Comparison of ENCODE assay signal across 15 cellular contexts in the genomic region with DNA sequence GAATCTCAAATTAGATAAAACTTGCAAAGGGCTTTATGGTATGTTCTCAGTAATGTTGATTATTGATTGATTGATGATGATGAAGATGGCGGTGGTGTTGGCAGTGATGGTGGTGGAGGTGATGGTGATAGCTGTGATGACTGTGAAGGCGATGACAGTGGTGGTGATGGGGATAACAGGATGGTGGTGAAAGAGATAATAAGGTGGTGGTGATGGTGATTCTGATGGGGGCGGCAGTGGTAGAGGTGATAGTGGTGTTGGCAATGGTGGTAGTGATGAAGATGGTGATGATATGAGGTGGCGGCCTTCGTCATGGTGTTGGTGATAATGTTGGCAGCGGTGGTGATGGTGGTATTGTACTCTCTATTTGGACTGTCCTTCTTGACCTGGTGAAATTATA.
A peak's percentile ranks its signal among the peaks of the same experiment; 100 is the strongest.
DNase-seq lines count a peak whose midpoint lies in the region; ATAC-seq lines count a peak whose summit lies in the region.
"Had no signal": no experiment of that assay in that cellular context is flagged by ENCODE, and none has a peak within 500 bp of the region (broad histone marks: within the 10 kb centered on the region; RNA-seq: fewer than 3 reads in every experiment).

No MANE protein-coding gene starts in this region.

- CTCF ChIA-PET in activated CD4-positive, alpha-beta T cell treated with anti-CD3 and anti-CD28 coated beads, Interleukin-2, amount 10 ng/mL, durations not matched to agents 7 days and 5 days (lab: Charles Lee), result no interaction called here

- H3K27ac Mint-ChIP-seq in activated CD4-positive, alpha-beta T cell treated with anti-CD3 and anti-CD28 coated beads, Interleukin-2, amount 10 ng/mL, durations not matched to agents 7 days and 5 days, result peak overlapping the region; percentile 44
- H3K27ac Mint-ChIP-seq in stimulated activated naive CD8-positive, alpha-beta T cell treated with anti-CD3 and anti-CD28 coated beads, Interleukin-15, amount 100 ng/mL, for 72 hours, result no peak overlapping the region
- peak overlapping the region; percentile 1 to 52 for H3K27ac Mint-ChIP-seq in natural killer cell treated with Interleukin-12 subunit alpha and Interleukin-12 subunit beta and Interleukin-15 and Interleukin-18, amount 100 ng/mL, for 72 hours
- H3K27ac Mint-ChIP-seq: CD4-positive, alpha-beta T cell; GM23338 had no signal

- H3K9me3 Mint-ChIP-seq in activated CD4-positive, alpha-beta T cell treated with anti-CD3 and anti-CD28 coated beads, Interleukin-2, amount 10 ng/mL, durations not matched to agents 7 days and 5 days, result no peaks in the 10 kb centered on the region
- H3K9me3 Mint-ChIP-seq in stimulated activated naive CD8-positive, alpha-beta T cell treated with anti-CD3 and anti-CD28 coated beads, Interleukin-15, amount 100 ng/mL, for 72 hours, result no peaks in the 10 kb centered on the region
- H3K9me3 Mint-ChIP-seq in natural killer cell treated with Interleukin-12 subunit alpha and Interleukin-12 subunit beta and Interleukin-15 and Interleukin-18, amount 100 ng/mL, for 72 hours, result peaks cover 3% of the 10 kb centered on the region
- H3K9me3 Mint-ChIP-seq: CD4-positive, alpha-beta T cell; GM23338 had no signal

- DNase-seq in activated CD4-positive, alpha-beta T cell treated with anti-CD3 and anti-CD28 coated beads, Interleukin-2, amount 10 ng/mL, durations not matched to agents 7 days and 5 days, result no peak
- DNase-seq in activated CD4-positive, alpha-beta T cell treated with anti-CD3 and anti-CD28 coated beads for 4 hours, result no peak
- DNase-seq in stimulated activated naive CD8-positive, alpha-beta T cell treated with anti-CD3 and anti-CD28 coated beads, Interleukin-15, amount 100 ng/mL, for 72 hours, result no peak
- DNase-seq in stimulated activated naive CD8-positive, alpha-beta T cell treated with anti-CD3 and anti-CD28 coated beads, Interleukin-15, Interleukin-2, amounts not matched to agents 100 U/mL and 50 U/mL, for 24 hours, result no peak
- peak; percentile 69 for DNase-seq in natural killer cell treated with Interleukin-12 subunit alpha and Interleukin-12 subunit beta and Interleukin-15 and Interleukin-18, amount 100 ng/mL, for 72 hours (ENCODE audit: low spot score)
- DNase-seq in COLO668 (lab: John Stamatoyannopoulos, UW; ENCODE audit: unreplicated experiment) (no peak), kidney glomerular epithelial cell (lab: John Stamatoyannopoulos, UW) (no peak)
- DNase-seq: AML-193; CD4-positive, alpha-beta T cell; DMS153; DMS79; GDM1; HCEC 1CT had no signal

- peaks cover 38% of the 10 kb centered on the region for H3K36me3 Mint-ChIP-seq in activated CD4-positive, alpha-beta T cell treated with anti-CD3 and anti-CD28 coated beads, Interleukin-2, amount 10 ng/mL, durations not matched to agents 7 days and 5 days (ENCODE audit: low read depth)
- peaks cover 17% of the 10 kb centered on the region for H3K36me3 Mint-ChIP-seq in natural killer cell treated with Interleukin-12 subunit alpha and Interleukin-12 subunit beta and Interleukin-15 and Interleukin-18, amount 100 ng/mL, for 72 hours

- H3K4me1 Mint-ChIP-seq in activated CD4-positive, alpha-beta T cell treated with anti-CD3 and anti-CD28 coated beads, Interleukin-2, amount 10 ng/mL, durations not matched to agents 7 days and 5 days, result peaks cover 18% of the 10 kb centered on the region
- peaks cover 13% of the 10 kb centered on the region for H3K4me1 Mint-ChIP-seq in stimulated activated naive CD8-positive, alpha-beta T cell treated with anti-CD3 and anti-CD28 coated beads, Interleukin-15, amount 100 ng/mL, for 72 hours
- peaks cover 32 to 39% of the 10 kb centered on the region in 2 donors for H3K4me1 Mint-ChIP-seq in natural killer cell treated with Interleukin-12 subunit alpha and Interleukin-12 subunit beta and Interleukin-15 and Interleukin-18, amount 100 ng/mL, for 72 hours (ENCODE audit: low read depth in 2 of 2)

- no peak overlapping the region for H3K4me3 Mint-ChIP-seq in activated CD4-positive, alpha-beta T cell treated with anti-CD3 and anti-CD28 coated beads, Interleukin-2, amount 10 ng/mL, durations not matched to agents 7 days and 5 days
- no peak overlapping the region for H3K4me3 Mint-ChIP-seq in stimulated activated naive CD8-positive, alpha-beta T cell treated with anti-CD3 and anti-CD28 coated beads, Interleukin-15, amount 100 ng/mL, for 72 hours
- peak overlapping the region; percentile 35 for H3K4me3 Mint-ChIP-seq in natural killer cell treated with Interleukin-12 subunit alpha and Interleukin-12 subunit beta and Interleukin-15 and Interleukin-18, amount 100 ng/mL, for 72 hours
- H3K4me3 Mint-ChIP-seq: CD4-positive, alpha-beta T cell; GM23338 had no signal

- POLR2A ChIA-PET in activated CD4-positive, alpha-beta T cell treated with anti-CD3 and anti-CD28 coated beads, Interleukin-2, amount 10 ng/mL, durations not matched to agents 7 days and 5 days (lab: Charles Lee), result no interaction called here

- no peaks in the 10 kb centered on the region for H3K27me3 Mint-ChIP-seq in activated CD4-positive, alpha-beta T cell treated with anti-CD3 and anti-CD28 coated beads, Interleukin-2, amount 10 ng/mL, durations not matched to agents 7 days and 5 days
- no peaks in the 10 kb centered on the region for H3K27me3 Mint-ChIP-seq in stimulated activated naive CD8-positive, alpha-beta T cell treated with anti-CD3 and anti-CD28 coated beads, Interleukin-15, amount 100 ng/mL, for 72 hours
- H3K27me3 Mint-ChIP-seq in natural killer cell treated with Interleukin-12 subunit alpha and Interleukin-12 subunit beta and Interleukin-15 and Interleukin-18, amount 100 ng/mL, for 72 hours, result no peaks in the 10 kb centered on the region
- H3K27me3 Mint-ChIP-seq: CD4-positive, alpha-beta T cell had no signal

- ATAC-seq in stimulated activated naive CD8-positive, alpha-beta T cell treated with anti-CD3 and anti-CD28 coated beads, Interleukin-15, amount 100 ng/mL, for 72 hours, result peak; percentile 55
- ATAC-seq in stimulated activated naive CD8-positive, alpha-beta T cell treated with anti-CD3 and anti-CD28 coated beads, Interleukin-15, Interleukin-2, amounts not matched to agents 100 U/mL and 50 U/mL, for 24 hours, result no peak
- peak; percentile 88 to 89 for ATAC-seq in natural killer cell treated with Interleukin-12 subunit alpha and Interleukin-12 subunit beta and Interleukin-15 and Interleukin-18, amount 100 ng/mL, for 72 hours
- ATAC-seq: A549, GM23338 had no signal

Comparison
In these comparisons a context has a peak if more than half of its experiments do, and no peak if none do; other contexts are left out.
1. H3K27ac Mint-ChIP-seq: peak in activated CD4-positive, alpha-beta T cell treated with anti-CD3 and anti-CD28 coated beads, Interleukin-2, amount 10 ng/mL, durations not matched to agents 7 days and 5 days (single experiment) and natural killer cell treated with Interleukin-12 subunit alpha and Interleukin-12 subunit beta and Interleukin-15 and Interleukin-18, amount 100 ng/mL, for 72 hours (2 of 2); none in stimulated activated naive CD8-positive, alpha-beta T cell treated with anti-CD3 and anti-CD28 coated beads, Interleukin-15, amount 100 ng/mL, for 72 hours (0 of 2).